Comparison of ENCODE assay signal across 14 cellular contexts in the genomic region with DNA sequence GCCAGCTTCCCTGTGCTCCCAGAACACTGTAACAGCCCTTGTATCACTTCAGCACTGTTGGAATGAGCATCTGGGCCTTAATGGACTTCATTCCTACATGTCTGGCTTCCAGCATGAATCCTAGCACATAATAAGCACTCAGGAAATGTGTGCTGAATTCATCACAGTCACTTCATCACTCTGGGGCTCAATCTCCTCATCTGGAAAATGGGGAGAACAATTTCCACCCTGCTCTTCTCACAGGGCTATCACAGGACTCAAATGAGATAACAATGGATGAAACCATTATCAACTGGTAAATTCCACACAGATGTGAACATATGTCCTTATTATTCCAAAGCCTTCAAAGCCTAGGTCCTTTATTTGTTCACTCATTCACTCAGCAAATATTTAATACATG.
A peak's percentile ranks its signal among the peaks of the same experiment; 100 is the strongest.
DNase-seq lines count a peak whose midpoint lies in the region; ATAC-seq and TF ChIP-seq lines count a peak whose summit lies in the region.
"Had no signal": no experiment of that assay in that cellular context is flagged by ENCODE, and none has a peak within 500 bp of the region (broad histone marks: within the 10 kb centered on the region; RNA-seq: fewer than 3 reads in every experiment).

No MANE protein-coding gene starts in this region.

- H3K36me3 Mint-ChIP-seq in nephron progenitor cell (ENCODE audit: low read depth): peaks cover 8% of the 10 kb centered on the region

- ATAC-seq in HG03108 (IDR thresholded peaks at IDR 0.05; ENCODE audit: unreplicated experiment) (no peak), GM21390 (IDR thresholded peaks at IDR 0.05; ENCODE audit: unreplicated experiment) (no peak)
- ATAC-seq: GM12878, GM23338 had no signal

- H3K4me3 Mint-ChIP-seq in nephron progenitor cell: no peak overlapping the region
- H3K4me3 Mint-ChIP-seq: CD4-positive, alpha-beta T cell; GM23338 had no signal

- no peaks in the 10 kb centered on the region for H3K9me3 Mint-ChIP-seq in nephron progenitor cell
- H3K9me3 Mint-ChIP-seq: CD4-positive, alpha-beta T cell; GM23338 had no signal

- peak; percentile 54 for DNase-seq in DMS53 treated with DMSO at 0.1 percent for 48 hours (lab: John Stamatoyannopoulos, UW; ENCODE audit: unreplicated experiment)
- DNase-seq in NCI-H69 (lab: John Stamatoyannopoulos, UW): peak; percentile 72
- no peak for DNase-seq in nephron progenitor cell
- DNase-seq in T-helper 9 cell: no peak
- DNase-seq: AML-193; Caco-2; CD4-positive, alpha-beta T cell; DMS79 treated with DMSO at 0.1 percent for 48 hours; GF-D8; HCEC 1CT had no signal

- peaks cover 3% of the 10 kb centered on the region for H3K27me3 Mint-ChIP-seq in nephron progenitor cell (ENCODE audit: low read depth, poor library complexity)
- H3K27me3 Mint-ChIP-seq: CD4-positive, alpha-beta T cell had no signal

- TF ChIP-seq CTCF in nephron progenitor cell (IDR thresholded peaks at IDR 0.05): no peak

- no peaks in the 10 kb centered on the region for H3K4me1 Mint-ChIP-seq in nephron progenitor cell
- H3K4me1 Mint-ChIP-seq: GM23338 had no signal

- peak overlapping the region; percentile 33 for H3K27ac Mint-ChIP-seq in nephron progenitor cell
- H3K27ac Mint-ChIP-seq: CD4-positive, alpha-beta T cell had no signal

Comparison
In these comparisons a context has a peak if more than half of its experiments do, and no peak if none do; other contexts are left out.
1. DNase-seq: peak in DMS53 treated with DMSO at 0.1 percent for 48 hours (single experiment) and NCI-H69 (single experiment); none in nephron progenitor cell (single experiment) and T-helper 9 cell (single experiment).